In genomic region chr2:216110620-216111019, GRCh38 we compare ENCODE assay signal across 10 cellular contexts. TPM values are rescaled to one million over a fixed set of nuclear protein-coding genes. Genes with fewer than 3 reads are reported as not detected.
DNase-seq lines count a peak whose midpoint lies in the region; ATAC-seq and TF ChIP-seq lines count a peak whose summit lies in the region.
"Had no signal": no experiment of that assay in that cellular context is flagged by ENCODE, and none has a peak within 500 bp of the region (broad histone marks: within the 10 kb centered on the region; RNA-seq: fewer than 3 reads in every experiment).

No MANE protein-coding gene starts in this region.

- ATAC-seq in CD8-positive, alpha-beta T cell = no peak
- ATAC-seq in GM19023 (IDR thresholded peaks at IDR 0.05; ENCODE audit: unreplicated experiment) = no peak
- ATAC-seq: gastrocnemius medialis had no signal

- CTCF ChIA-PET in CD8-positive, alpha-beta T cell (lab: Charles Lee) = interaction anchor here (0.6 to 3.7 kb wide), 14 partner anchors 9 to 1301 kb away, joined by 3 to 24 read pairs (median 4); partner anchors contain the start of genes BARD1, PECR and TMEM169

- peak overlapping the region; percentile 92 for H3K27ac ChIP-seq in CD8-positive, alpha-beta T cell (ENCODE audit: low read depth, low read length)
- peak overlapping the region; percentile 97 for H3K27ac ChIP-seq in MM.1S (ENCODE audit: low read length)
- H3K27ac ChIP-seq in ectodermal cell (ENCODE audit: insufficient read depth, low read depth, low read length, poor library complexity, severe bottlenecking) = peak overlapping the region; percentile 38
- H3K27ac ChIP-seq in neural progenitor cell = peak overlapping the region; percentile 53

- H3K27me3 Mint-ChIP-seq in CD8-positive, alpha-beta T cell (ENCODE audit: low read depth) = no peaks in the 10 kb centered on the region
- peaks cover 10% of the 10 kb centered on the region for H3K27me3 Mint-ChIP-seq in neural progenitor cell (ENCODE audit: insufficient read depth, low read depth)

- no peaks in the 10 kb centered on the region for H3K9me3 ChIP-seq in CD8-positive, alpha-beta T cell (ENCODE audit: low read length)
- H3K9me3 ChIP-seq in MM.1S (replicated peaks; ENCODE audit: insufficient read depth, low read length) (no peaks in the 10 kb centered on the region), ectodermal cell (ENCODE audit: control insufficient read depth, low read length) (no peaks in the 10 kb centered on the region), neural progenitor cell (ENCODE audit: low read depth) (no peaks in the 10 kb centered on the region)
- H3K9me3 ChIP-seq: gastrocnemius medialis had no signal

- H3K4me3 ChIP-seq in CD8-positive, alpha-beta T cell (ENCODE audit: low read depth, low read length) = peak overlapping the region; percentile 96
- H3K4me3 ChIP-seq in MM.1S (ENCODE audit: low read length) (peak overlapping the region; percentile 81), ectodermal cell (ENCODE audit: insufficient read depth, low read depth, low read length) (peak overlapping the region; percentile 94), neural progenitor cell (peak overlapping the region; percentile 93)

- H3K4me2 ChIP-seq in MM.1S (ENCODE audit: low read depth, low read length) (peak overlapping the region; percentile 72), neural progenitor cell (peak overlapping the region; percentile 92)

- in situ Hi-C loops in G401 (cut with HindIII; ENCODE audit: low sequenced_read_pairs) = no loop called here

- H3K4me1 Mint-ChIP-seq in CD8-positive, alpha-beta T cell (ENCODE audit: low read depth) = peaks cover 64% of the 10 kb centered on the region
- peaks cover 63% of the 10 kb centered on the region for H3K4me1 Mint-ChIP-seq in neural progenitor cell

- H3K9me3 Mint-ChIP-seq in CD8-positive, alpha-beta T cell = no peaks in the 10 kb centered on the region
- H3K9me3 Mint-ChIP-seq in neural progenitor cell = no peaks in the 10 kb centered on the region

- no peak for TF ChIP-seq CTCF in CD8-positive, alpha-beta T cell (IDR thresholded peaks at IDR 0.05)
- no peak for TF ChIP-seq CTCF in MM.1S (IDR thresholded peaks at IDR 0.05; ENCODE audit: low read length)
- TF ChIP-seq CTCF in neural progenitor cell (IDR thresholded peaks at IDR 0.05) = no peak

- H3K9me2 ChIP-seq in MM.1S (replicated peaks; ENCODE audit: insufficient read depth, low read length) = no peaks in the 10 kb centered on the region

- WGBS in ectodermal cell, 2 experiments = 17% methylated on average over 1 of the region's 1 CpG; no CpG with 5 or more reads in 1 of the 2 experiments

- H2AFZ ChIP-seq in MM.1S (ENCODE audit: low read length) (no peak overlapping the region), neural progenitor cell (replicated peaks) (no peak overlapping the region)

- peaks cover 55% of the 10 kb centered on the region for H3K4me1 ChIP-seq in CD8-positive, alpha-beta T cell (ENCODE audit: insufficient read depth, low read length)
- peaks cover 47% of the 10 kb centered on the region for H3K4me1 ChIP-seq in MM.1S (ENCODE audit: low read length)
- peaks cover 40% of the 10 kb centered on the region for H3K4me1 ChIP-seq in ectodermal cell (ENCODE audit: control insufficient read depth, insufficient read depth, low read length)
- peaks cover 49% of the 10 kb centered on the region for H3K4me1 ChIP-seq in neural progenitor cell

- DNase-seq in CD8-positive, alpha-beta T cell = no peak
- DNase-seq in MM.1S = no peak
- no peak for DNase-seq in neural progenitor cell (ENCODE audit: low spot score)
- DNase-seq in AG08395 (ENCODE audit: low spot score) = no peak
- DNase-seq in G401 (ENCODE audit: low spot score) = no peak
- DNase-seq in activated gamma-delta T cell treated with Interleukin-2 at 50 U/mL for 16 hours = no peak
- DNase-seq: gastrocnemius medialis, T1000 had no signal

- peak overlapping the region; percentile 100 for H3K4me3 Mint-ChIP-seq in CD8-positive, alpha-beta T cell
- peak overlapping the region; percentile 99 for H3K4me3 Mint-ChIP-seq in neural progenitor cell

- H3K79me2 ChIP-seq in MM.1S (ENCODE audit: low read length) (peaks cover 53% of the 10 kb centered on the region), neural progenitor cell (ENCODE audit: low read depth) (peaks cover 55% of the 10 kb centered on the region)

- H4K20me1 ChIP-seq in MM.1S (ENCODE audit: insufficient read depth, low read length) (no peaks in the 10 kb centered on the region), neural progenitor cell (ENCODE audit: low read depth) (peaks cover 42% of the 10 kb centered on the region)

- H3F3A ChIP-seq in MM.1S (ENCODE audit: insufficient read depth, low read length) (peaks cover 49% of the 10 kb centered on the region), neural progenitor cell (ENCODE audit: low read depth) (peaks cover 67% of the 10 kb centered on the region)

- H3K27ac Mint-ChIP-seq in CD8-positive, alpha-beta T cell = peak overlapping the region; percentile 100
- peak overlapping the region; percentile 71 for H3K27ac Mint-ChIP-seq in neural progenitor cell

- peak overlapping the region; percentile 94; the same call in 1 of the 2 replicates for H3K9ac ChIP-seq in MM.1S (ENCODE audit: low read length)
- peak overlapping the region; percentile 91 for H3K9ac ChIP-seq in neural progenitor cell

- intact Hi-C loops in CD8-positive, alpha-beta T cell (cut with DNase I, micrococcal nuclease) = loop anchor here in 1 of 2 experiments (1.0 kb wide), 1 partner anchor 294 kb away; no protein-coding TSS in a partner anchor

- POLR2A ChIA-PET in CD8-positive, alpha-beta T cell (lab: Charles Lee) = interaction anchor here (0.8 to 4.8 kb wide), 4 partner anchors 27 to 69 kb away, joined by 3 to 75 read pairs (median 8); partner anchors contain the start of genes PECR and TMEM169

- peaks cover 62% of the 10 kb centered on the region for H3K36me3 Mint-ChIP-seq in CD8-positive, alpha-beta T cell
- peaks cover 19% of the 10 kb centered on the region for H3K36me3 Mint-ChIP-seq in neural progenitor cell

- H3K36me3 ChIP-seq in CD8-positive, alpha-beta T cell (ENCODE audit: insufficient read depth, low read length) = peaks cover 39% of the 10 kb centered on the region
- H3K36me3 ChIP-seq in MM.1S (replicated peaks; ENCODE audit: insufficient read depth, low read length) (peaks cover 4% of the 10 kb centered on the region; the same call in 1 of the 2 replicates), ectodermal cell (ENCODE audit: control insufficient read depth, insufficient read depth, low read length) (peaks cover 30% of the 10 kb centered on the region), neural progenitor cell (peaks cover 24% of the 10 kb centered on the region)

- H3K27me3 ChIP-seq in CD8-positive, alpha-beta T cell (ENCODE audit: insufficient read depth, low read length) = no peaks in the 10 kb centered on the region
- H3K27me3 ChIP-seq in MM.1S (replicated peaks; ENCODE audit: insufficient read depth, low read length) (no peaks in the 10 kb centered on the region), ectodermal cell (ENCODE audit: control insufficient read depth, insufficient read depth, low read length, poor library complexity, severe bottlenecking) (no peaks in the 10 kb centered on the region), neural progenitor cell (no peaks in the 10 kb centered on the region)

RNA-seq across cellular contexts. Expression of gene XRCC5, which starts 1.5 kb away (rescaled TPM):
- 100 to 1,000 TPM; 120 to 125 TPM for total RNA-seq in CD8-positive, alpha-beta T cell
- polyA plus RNA-seq in ectodermal cell (2013, experiment 1 of 4) = 554 TPM
- polyA plus RNA-seq in ectodermal cell (2013, experiment 2 of 4) = 549 TPM
- polyA plus RNA-seq in ectodermal cell (2013, experiment 3 of 4) = 378 TPM
- 387 TPM for polyA plus RNA-seq in ectodermal cell (2013, experiment 4 of 4)
- total RNA-seq in neural progenitor cell (ENCODE audit: low replicate concordance) = 585 and 807 TPM in 2 replicates
- total RNA-seq in G401 (2014; rRNA removed; shearing (Covaris generic)) = 292 and 431 TPM in 2 replicates

RNA-seq across cellular contexts. Expression of gene TMEM169, which starts 28.9 kb away (rescaled TPM):
- not detected for total RNA-seq in CD8-positive, alpha-beta T cell
- 25.3 TPM for polyA plus RNA-seq in ectodermal cell (2013, experiment 1 of 4)
- polyA plus RNA-seq in ectodermal cell (2013, experiment 2 of 4) = 28.3 TPM
- polyA plus RNA-seq in ectodermal cell (2013, experiment 3 of 4) = 21.9 TPM
- polyA plus RNA-seq in ectodermal cell (2013, experiment 4 of 4) = 20.3 TPM
- 17.9 and 19.6 TPM in 2 replicates for total RNA-seq in neural progenitor cell (ENCODE audit: low replicate concordance)
- 0.12 and 0.37 TPM in 2 replicates for total RNA-seq in G401 (2014; rRNA removed; shearing (Covaris generic))
- total RNA-seq: gastrocnemius medialis had no signal

RNA-seq across cellular contexts. Expression of gene PECR, which starts 29.0 kb away (rescaled TPM):
- total RNA-seq in CD8-positive, alpha-beta T cell = 1 to 10 TPM; 5.9 to 6.4 TPM
- polyA plus RNA-seq in ectodermal cell (2013, experiment 1 of 4) = 13.1 TPM
- polyA plus RNA-seq in ectodermal cell (2013, experiment 2 of 4) = 10.1 TPM
- 8.9 TPM for polyA plus RNA-seq in ectodermal cell (2013, experiment 3 of 4)
- polyA plus RNA-seq in ectodermal cell (2013, experiment 4 of 4) = 12.6 TPM
- 14.8 and 21.2 TPM in 2 replicates for total RNA-seq in neural progenitor cell (ENCODE audit: low replicate concordance)
- total RNA-seq in G401 (2014; rRNA removed; shearing (Covaris generic)) = 10.3 and 11.2 TPM in 2 replicates

Comparison
In these comparisons a context has a peak if more than half of its experiments do, and no peak if none do; other contexts are left out.
1. H3K27ac ChIP-seq: peak in every context shown above with its lines; median percentile 97 in MM.1S; 92 in CD8-positive, alpha-beta T cell; 53 in neural progenitor cell; 38 in ectodermal cell.
2. RNA of gene TMEM169, which starts 28.9 kb away (total RNA-seq): 17.9 to 19.6 TPM in neural progenitor cell; 0.12 to 0.37 TPM in G401 and not detected in CD8-positive, alpha-beta T cell; every median in the first group is over 10 times any median in the second.
3. Peak in every context shown above with its lines, with median percentiles within 50 percentile points of each other: H3K4me3 ChIP-seq.